In genomic region chr7:2313450-2314208, GRCh38 we compare ENCODE assay signal across 8 cellular contexts. TPM values are rescaled to one million over a fixed set of nuclear protein-coding genes. Genes with fewer than 3 reads are reported as not detected.
A peak's percentile ranks its signal among the peaks of the same experiment; 100 is the strongest.
DNase-seq lines count a peak whose midpoint lies in the region; ATAC-seq, FAIRE-seq and TF ChIP-seq lines count a peak whose summit lies in the region.

No MANE protein-coding gene starts in this region.

- no peaks in the 10 kb centered on the region for H3K36me3 ChIP-seq in prostate gland

- no peaks in the 10 kb centered on the region for H3K27me3 Mint-ChIP-seq in activated naive CD4-positive, alpha-beta T cell treated with anti-CD3 and anti-CD28 coated beads, Interleukin-2, amount 10 ng/mL, durations not matched to agents 7 days and 5 days
- no peaks in the 10 kb centered on the region for H3K27me3 Mint-ChIP-seq in activated CD4-positive, alpha-beta memory T cell treated with anti-CD3 and anti-CD28 coated beads for 36 hours

- peak overlapping the region; percentile 91 to 95 for H3K4me3 ChIP-seq in prostate gland

- peak; percentile 15 for ATAC-seq in HG03432 (IDR thresholded peaks at IDR 0.05; ENCODE audit: unreplicated experiment)

- 35% methylated on average over 24 of the region's 42 CpGs for WGBS in prostate gland

- H3K9me3 Mint-ChIP-seq in activated naive CD4-positive, alpha-beta T cell treated with anti-CD3 and anti-CD28 coated beads, Interleukin-2, amount 10 ng/mL, durations not matched to agents 7 days and 5 days: no peaks in the 10 kb centered on the region
- H3K9me3 Mint-ChIP-seq in activated CD4-positive, alpha-beta memory T cell treated with anti-CD3 and anti-CD28 coated beads for 36 hours: no peaks in the 10 kb centered on the region

- DNase-seq in activated naive CD4-positive, alpha-beta T cell treated with anti-CD3 and anti-CD28 coated beads, Interleukin-2, amount 10 ng/mL, durations not matched to agents 7 days and 5 days: no peak
- no peak for DNase-seq in activated naive CD4-positive, alpha-beta T cell (lab: John Stamatoyannopoulos, UW)
- peak; percentile 34 for DNase-seq in activated CD4-positive, alpha-beta memory T cell treated with anti-CD3 and anti-CD28 coated beads for 36 hours
- DNase-seq in cardiac septum (ENCODE audit: low spot score) (peak; percentile 74), prostate gland (ENCODE audit: low spot score) (peak; percentile 8), HTR-8/SVneo (ENCODE audit: insufficient read length, low spot score) (no peak), SHP77 treated with DMSO at 0.1 percent for 48 hours (lab: John Stamatoyannopoulos, UW) (no peak)

- H3K27ac ChIP-seq in prostate gland: peak overlapping the region; percentile 73 to 75

- no peak for TF ChIP-seq CTCF in prostate gland (IDR thresholded peaks at IDR 0.05)

- FAIRE-seq in HTR-8/SVneo (lab: Jason Lieb, UNC): no peak

- H3K36me3 Mint-ChIP-seq in activated naive CD4-positive, alpha-beta T cell treated with anti-CD3 and anti-CD28 coated beads, Interleukin-2, amount 10 ng/mL, durations not matched to agents 7 days and 5 days: no peaks in the 10 kb centered on the region
- peaks cover 2% of the 10 kb centered on the region for H3K36me3 Mint-ChIP-seq in activated CD4-positive, alpha-beta memory T cell treated with anti-CD3 and anti-CD28 coated beads for 36 hours

- intact Hi-C loops in activated CD4-positive, alpha-beta memory T cell treated with anti-CD3 and anti-CD28 coated beads for 36 hours (cut with micrococcal nuclease): loop anchor here (1.0 to 10.0 kb wide), 3 partner anchors 41 to 389 kb away; partner anchors contain the start of genes EIF3B, MRM2 and NUDT1
- intact Hi-C loops in cardiac septum (cut with DNase I) (loop anchor here (1.0 to 10.0 kb wide), 3 partner anchors 41 to 739 kb away; partner anchors contain the start of genes EIF3B, MRM2, NUDT1 and PSMG3), prostate gland (cut with DNase I) (no loop called here)

- no peaks in the 10 kb centered on the region for H3K9me3 ChIP-seq in prostate gland

- no peaks in the 10 kb centered on the region for H3K4me1 ChIP-seq in prostate gland (replicated peaks)

- H3K27me3 ChIP-seq in prostate gland (replicated peaks; ENCODE audit: insufficient read depth): no peaks in the 10 kb centered on the region

- peak overlapping the region; percentile 88 for H3K27ac Mint-ChIP-seq in activated naive CD4-positive, alpha-beta T cell treated with anti-CD3 and anti-CD28 coated beads, Interleukin-2, amount 10 ng/mL, durations not matched to agents 7 days and 5 days
- peak overlapping the region; percentile 56 for H3K27ac Mint-ChIP-seq in activated CD4-positive, alpha-beta memory T cell treated with anti-CD3 and anti-CD28 coated beads for 36 hours

- POLR2A ChIA-PET in activated CD4-positive, alpha-beta memory T cell treated with anti-CD3 and anti-CD28 coated beads for 36 hours (lab: Charles Lee): interaction anchor here (1.3 kb wide), 1 partner anchor 40 kb away, joined by 4 read pairs; the partner anchor contains the start of gene EIF3B

- H3K4me1 Mint-ChIP-seq in activated naive CD4-positive, alpha-beta T cell treated with anti-CD3 and anti-CD28 coated beads, Interleukin-2, amount 10 ng/mL, durations not matched to agents 7 days and 5 days: peaks cover 15% of the 10 kb centered on the region
- peaks cover 10% of the 10 kb centered on the region for H3K4me1 Mint-ChIP-seq in activated CD4-positive, alpha-beta memory T cell treated with anti-CD3 and anti-CD28 coated beads for 36 hours (ENCODE audit: low read depth)

- H3K4me3 Mint-ChIP-seq in activated naive CD4-positive, alpha-beta T cell treated with anti-CD3 and anti-CD28 coated beads, Interleukin-2, amount 10 ng/mL, durations not matched to agents 7 days and 5 days: no peak overlapping the region
- H3K4me3 Mint-ChIP-seq in activated CD4-positive, alpha-beta memory T cell treated with anti-CD3 and anti-CD28 coated beads for 36 hours: no peak overlapping the region

- CTCF ChIA-PET in activated naive CD4-positive, alpha-beta T cell treated with anti-CD3 and anti-CD28 coated beads, Interleukin-2, amount 10 ng/mL, durations not matched to agents 7 days and 5 days (lab: Charles Lee): no interaction called here
- CTCF ChIA-PET in activated CD4-positive, alpha-beta memory T cell treated with anti-CD3 and anti-CD28 coated beads for 36 hours (lab: Charles Lee): interaction anchor here (1.0 kb wide), 1 partner anchor 117 kb away, joined by 5 read pairs; no protein-coding TSS in a partner anchor

- no peak for TF ChIP-seq POLR2A in prostate gland (IDR thresholded peaks at IDR 0.05)

RNA-seq across cellular contexts. Expression of gene SNX8, which starts 0.6 kb away (rescaled TPM):
- 10 to 100 TPM; 35.4 to 40.2 TPM for total RNA-seq in activated CD4-positive, alpha-beta memory T cell treated with anti-CD3 and anti-CD28 coated beads for 36 hours
- total RNA-seq in cardiac septum (18.9 TPM), prostate gland (10 to 100 TPM; 10.7 to 29.2 TPM)

RNA-seq across cellular contexts. Expression of gene EIF3B, which starts 41.0 kb away (rescaled TPM):
- total RNA-seq in activated CD4-positive, alpha-beta memory T cell treated with anti-CD3 and anti-CD28 coated beads for 36 hours: 100 to 1,000 TPM; 179 to 182 TPM
- total RNA-seq in cardiac septum (64.9 TPM), prostate gland (100 to 1,000 TPM; 141 to 220 TPM)

Comparison
In these comparisons a context has a peak if more than half of its experiments do, and no peak if none do; other contexts are left out.
1. DNase-seq: peak in activated CD4-positive, alpha-beta memory T cell treated with anti-CD3 and anti-CD28 coated beads for 36 hours (single experiment), cardiac septum (single experiment) and prostate gland (single experiment); none in activated naive CD4-positive, alpha-beta T cell treated with anti-CD3 and anti-CD28 coated beads, Interleukin-2, amount 10 ng/mL, durations not matched to agents 7 days and 5 days (single experiment), activated naive CD4-positive, alpha-beta T cell (0 of 4), HTR-8/SVneo (single experiment) and SHP77 treated with DMSO at 0.1 percent for 48 hours (single experiment).